In genomic region chr17:3913531-3914318, GRCh38 we compare ENCODE assay signal across 1 cellular context.
TF ChIP-seq lines count a peak whose summit lies in the region.

No MANE protein-coding gene starts in this region.

TF ChIP-seq in HepG2, 621 proteins besides CTCF, POLR2A, EP300 and RAD21 (continued from another document and continues in another):
- TF ChIP-seq ZBTB4 (CRISPR knock-in tag; IDR thresholded peaks at IDR 0.05; ENCODE audit: borderline replicate concordance) (no peak), TRIM24 (CRISPR knock-in tag; IDR thresholded peaks at IDR 0.05) (no peak), ESRRA (CRISPR knock-in tag; IDR thresholded peaks at IDR 0.05; ENCODE audit: low read depth) (no peak), KMT2A (CRISPR knock-in tag; IDR thresholded peaks at IDR 0.05) (no peak), HOMEZ (CRISPR knock-in tag; IDR thresholded peaks at IDR 0.05; ENCODE audit: low read depth) (no peak), ZNF644 (CRISPR knock-in tag; IDR thresholded peaks at IDR 0.05; ENCODE audit: low read depth) (no peak), FOXK2 (IDR thresholded peaks at IDR 0.05) (no peak), GMEB1 (CRISPR knock-in tag; IDR thresholded peaks at IDR 0.05; ENCODE audit: borderline replicate concordance) (0 out of 2 replicates have a peak, but pooled peaks have one; percentile 21), ARNTL (CRISPR knock-in tag; IDR thresholded peaks at IDR 0.05) (no peak), GATAD2A (CRISPR knock-in tag; IDR thresholded peaks at IDR 0.05) (0 out of 2 replicates have a peak, but pooled peaks have one; percentile 16), MYNN (CRISPR knock-in tag; IDR thresholded peaks at IDR 0.05; ENCODE audit: low read depth) (no peak), ASH2L (IDR thresholded peaks at IDR 0.05; ENCODE audit: insufficient read length, low read depth, low read length) (no peak), NR2F6 (IDR thresholded peaks at IDR 0.05) (no peak), NR2F6 (CRISPR knock-in tag; IDR thresholded peaks at IDR 0.05) (0 out of 2 replicates have a peak, but pooled peaks have one; percentile 32), NAIF1 (CRISPR knock-in tag; IDR thresholded peaks at IDR 0.05; ENCODE audit: borderline replicate concordance) (no peak), GABPB1 (CRISPR knock-in tag; IDR thresholded peaks at IDR 0.05) (peak; percentile 35; the same call in 1 of the 2 replicates), KAT8 (CRISPR knock-in tag; IDR thresholded peaks at IDR 0.05) (0 out of 2 replicates have a peak, but pooled peaks have one; percentile 37), ZNF431 (CRISPR knock-in tag; IDR thresholded peaks at IDR 0.05; ENCODE audit: borderline replicate concordance, low read depth) (no peak), ZNF574 (CRISPR knock-in tag; IDR thresholded peaks at IDR 0.05) (peak; percentile 36; the same call in 1 of the 2 replicates), JDP2 (CRISPR knock-in tag; IDR thresholded peaks at IDR 0.05; ENCODE audit: borderline replicate concordance) (no peak), KDM2A (CRISPR knock-in tag; IDR thresholded peaks at IDR 0.05; ENCODE audit: borderline replicate concordance, low read depth) (peak; percentile 43; the same call in 1 of the 2 replicates), JUNB (CRISPR knock-in tag; IDR thresholded peaks at IDR 0.05; ENCODE audit: borderline replicate concordance) (no peak), ZNF564 (CRISPR knock-in tag; IDR thresholded peaks at IDR 0.05) (no peak), EZH2 (conservative IDR thresholded peaks at IDR 0.05; ENCODE audit: low read depth, low read length) (no peak), WIZ (CRISPR knock-in tag; IDR thresholded peaks at IDR 0.05) (no peak), ZNF781 (CRISPR knock-in tag; IDR thresholded peaks at IDR 0.05; ENCODE audit: borderline replicate concordance, not compliant biosample characterization) (no peak), ZNF766 (CRISPR knock-in tag; IDR thresholded peaks at IDR 0.05; ENCODE audit: borderline replicate concordance) (no peak), BCL3 (CRISPR knock-in tag; IDR thresholded peaks at IDR 0.05) (no peak), ZNF75D (CRISPR knock-in tag; IDR thresholded peaks at IDR 0.05; ENCODE audit: borderline replicate concordance) (no peak), ZNF501 (CRISPR knock-in tag; IDR thresholded peaks at IDR 0.05) (0 out of 2 replicates have a peak, but pooled peaks have one; percentile 40), ZNF678 (CRISPR knock-in tag; IDR thresholded peaks at IDR 0.05) (no peak), MXD1 (CRISPR knock-in tag; IDR thresholded peaks at IDR 0.05) (no peak), XBP1 (CRISPR knock-in tag; IDR thresholded peaks at IDR 0.05) (no peak), ZNF263 (CRISPR knock-in tag; IDR thresholded peaks at IDR 0.05) (no peak), SALL1 (CRISPR knock-in tag; IDR thresholded peaks at IDR 0.05) (peak; percentile 61), THAP9 (CRISPR knock-in tag; IDR thresholded peaks at IDR 0.05; ENCODE audit: borderline replicate concordance) (peak; percentile 51; the same call in 1 of the 2 replicates), RNF219 (CRISPR knock-in tag; IDR thresholded peaks at IDR 0.05) (no peak), PBX2 (CRISPR knock-in tag; IDR thresholded peaks at IDR 0.05) (no peak), HOXA5 (CRISPR knock-in tag; IDR thresholded peaks at IDR 0.05) (no peak), KDM3A (CRISPR knock-in tag; IDR thresholded peaks at IDR 0.05; ENCODE audit: low read depth) (no peak), HHEX (CRISPR knock-in tag; IDR thresholded peaks at IDR 0.05) (no peak), FOXA3 (CRISPR knock-in tag; IDR thresholded peaks at IDR 0.05) (0 out of 2 replicates have a peak, but pooled peaks have one; percentile 6), CHD2 (IDR thresholded peaks at IDR 0.05; ENCODE audit: low read depth, low read length) (0 out of 2 replicates have a peak, but pooled peaks have one; percentile 24), BHLHE40 (IDR thresholded peaks at IDR 0.05; ENCODE audit: low read length) (no peak; the same call in 1 of the 2 replicates), ZNF576 (CRISPR knock-in tag; IDR thresholded peaks at IDR 0.05) (0 out of 2 replicates have a peak, but pooled peaks have one; percentile 20), ZNF367 (CRISPR knock-in tag; IDR thresholded peaks at IDR 0.05; ENCODE audit: borderline replicate concordance) (no peak), DNMT3B (CRISPR knock-in tag; conservative IDR thresholded peaks at IDR 0.05) (no peak), ZNF232 (CRISPR knock-in tag; IDR thresholded peaks at IDR 0.05; ENCODE audit: borderline replicate concordance) (no peak), CCAR2 (optimal IDR thresholded peaks at IDR 0.05; ENCODE audit: low read depth, low read length) (no peak), TCF7 (IDR thresholded peaks at IDR 0.05; ENCODE audit: low read depth) (no peak), XRCC5 (optimal IDR thresholded peaks at IDR 0.05; ENCODE audit: low read length) (peak; percentile 48)
